Comparison of ENCODE assay signal across 8 cellular contexts in genomic region chr2:8682719-8683667, GRCh38. TPM values are rescaled to one million over a fixed set of nuclear protein-coding genes. Genes with fewer than 3 reads are reported as not detected.
DNase-seq lines count a peak whose midpoint lies in the region; ATAC-seq and TF ChIP-seq lines count a peak whose summit lies in the region.

No MANE protein-coding gene starts in this region.

- TF ChIP-seq POLR2A in esophagus muscularis mucosa (IDR thresholded peaks at IDR 0.05; ENCODE audit: low read depth) = no peak

- H3K4me3 Mint-ChIP-seq in naive B cell = peak overlapping the region; percentile 79 to 97 (median 89)

- H3K36me3 Mint-ChIP-seq in naive B cell = peaks cover 0 to 6% of the 10 kb centered on the region in 2 donors

- ATAC-seq in naive B cell (ENCODE audit: low read depth in 2 of 2) (no peak), GM18867 (IDR thresholded peaks at IDR 0.05; ENCODE audit: unreplicated experiment) (no peak)

- peaks cover 54 to 65% (median 55%) of the 10 kb centered on the region in 3 donors for H3K27me3 Mint-ChIP-seq in naive B cell

- peaks cover 43 to 53% (median 44%) of the 10 kb centered on the region in 3 donors for H3K4me1 Mint-ChIP-seq in naive B cell

- intact Hi-C loops in esophagus muscularis mucosa (cut with DNase I) = loop anchor here (5.0 to 10.0 kb wide), 4 partner anchors 96 to 1588 kb away; no protein-coding TSS in a partner anchor

- H3K4me3 ChIP-seq in esophagus muscularis mucosa = peak overlapping the region; percentile 72 to 86 (median 78)

- H3K4me1 ChIP-seq in esophagus muscularis mucosa = peaks cover 15 to 50% (median 45%) of the 10 kb centered on the region in 4 donors

- no peak for TF ChIP-seq EP300 in esophagus muscularis mucosa (IDR thresholded peaks at IDR 0.05)

- peak overlapping the region; percentile 79 to 99 (median 93) for H3K27ac ChIP-seq in esophagus muscularis mucosa (replicated peaks in 1 of 4)

- no peaks in the 10 kb centered on the region for H3K36me3 ChIP-seq in esophagus muscularis mucosa

- TF ChIP-seq CTCF in esophagus muscularis mucosa (IDR thresholded peaks at IDR 0.05) = no peak

- H3K27me3 ChIP-seq in esophagus muscularis mucosa = no peaks in the 10 kb centered on the region

- peak overlapping the region in 5 of 6 donors; percentile 16 to 85 (median 44) for H3K27ac Mint-ChIP-seq in naive B cell

- DNase-seq in NCI-H1092 treated with DMSO at 0.1 percent for 48 hours (lab: John Stamatoyannopoulos, UW) = peak; percentile 60
- no peak for DNase-seq in NCI-H1092 (lab: John Stamatoyannopoulos, UW)
- DNase-seq in NCI-H524 treated with DMSO at 0.1 percent for 48 hours (lab: John Stamatoyannopoulos, UW) = peak; percentile 63
- DNase-seq in activated CD8-positive, alpha-beta memory T cell treated with anti-CD3 and anti-CD28 coated beads, Interleukin-2, amount 50 U/mL, for 48 hours = peak; percentile 73
- no peak for DNase-seq in esophagus muscularis mucosa (ENCODE audit: extremely low spot score)
- DNase-seq in naive B cell = peak; percentile 9
- peak; percentile 71 for DNase-seq in ureter (ENCODE audit: low spot score)

- no peaks in the 10 kb centered on the region for H3K9me3 ChIP-seq in esophagus muscularis mucosa

- H3K9me3 Mint-ChIP-seq in naive B cell = peaks cover 0 to 15% (median 5%) of the 10 kb centered on the region in 7 donors

- 3% methylated on average over 30 of the region's 30 CpGs for WGBS in esophagus muscularis mucosa

RNA-seq across cellular contexts. Expression of gene ID2, which starts 1.1 kb away (rescaled TPM):
- total RNA-seq in esophagus muscularis mucosa = 100 to 1,000 TPM; 149 to 254 (median 187) TPM
- 1 to 10 TPM; 3.2 to 9.4 (median 4.0) TPM for polyA plus RNA-seq in naive B cell (ENCODE audit: low read depth in 6 of 6)
- 62.3 TPM for total RNA-seq in ureter

Comparison
In these comparisons a context has a peak if more than half of its experiments do, and no peak if none do; other contexts are left out.
1. DNase-seq: peak in NCI-H1092 treated with DMSO at 0.1 percent for 48 hours (single experiment), NCI-H524 treated with DMSO at 0.1 percent for 48 hours (single experiment), activated CD8-positive, alpha-beta memory T cell treated with anti-CD3 and anti-CD28 coated beads, Interleukin-2, amount 50 U/mL, for 48 hours (single experiment), naive B cell (single experiment) and ureter (single experiment); none in NCI-H1092 (single experiment) and esophagus muscularis mucosa (single experiment).